ENCODE assay signal across 10 cellular contexts in genomic region chr9:129337287-129338140, GRCh38.
DNase-seq lines count a peak whose midpoint lies in the region; ATAC-seq, FAIRE-seq and TF ChIP-seq lines count a peak whose summit lies in the region.
"Had no signal": no experiment of that assay in that cellular context is flagged by ENCODE, and none has a peak within 500 bp of the region (broad histone marks: within the 10 kb centered on the region; RNA-seq: fewer than 3 reads in every experiment).

No MANE protein-coding gene starts in this region.

- FAIRE-seq in K562 (lab: Jason Lieb, UNC) (no peak), keratinocyte (lab: Jason Lieb, UNC) (no peak)

- H3K27me3 ChIP-seq in GM23338 (ENCODE audit: insufficient read depth): no peaks in the 10 kb centered on the region
- no peaks in the 10 kb centered on the region for H3K27me3 ChIP-seq in K562 (ENCODE audit: control insufficient read depth in 2 of 2, insufficient read depth in 2 of 2, low read length in 2 of 2)
- no peaks in the 10 kb centered on the region for H3K27me3 ChIP-seq in keratinocyte (ENCODE audit: control insufficient read depth, extremely low read depth, insufficient read depth, low read length)

- TF ChIP-seq EP300 in K562 (IDR thresholded peaks at IDR 0.05; ENCODE audit: low read length): no peak

- peaks cover 39% of the 10 kb centered on the region for H3K4me1 ChIP-seq in GM23338 (ENCODE audit: insufficient read depth)
- H3K4me1 ChIP-seq in K562 (replicated peaks in 1 of 2; ENCODE audit: control insufficient read depth in 2 of 2, insufficient read depth in 2 of 2, low read length in 2 of 2): peaks cover 14 to 45% of the 10 kb centered on the region in 2 experiments
- H3K4me1 ChIP-seq in keratinocyte (ENCODE audit: control insufficient read depth, extremely low read depth, insufficient read depth, low read length): peaks cover 41% of the 10 kb centered on the region

- H3K4me1 Mint-ChIP-seq in GM23338: peaks cover 30% of the 10 kb centered on the region
- H3K4me1 Mint-ChIP-seq in stimulated activated naive B cell treated with anti-CD40 and anti-IgM and Interleukin-4, amounts not matched to agents 10 μg/mL and 1 μg/mL and 100 μg/mL, for 72 hours: peaks cover 8 to 22% of the 10 kb centered on the region in 2 donors
- H3K4me1 Mint-ChIP-seq in activated CD4-positive, alpha-beta T cell treated with anti-CD3 and anti-CD28 coated beads, Interleukin-2, amount 10 ng/mL, durations not matched to agents 7 days and 5 days: peaks cover 25% of the 10 kb centered on the region

- no peak overlapping the region; the same call in 1 of the 2 replicates for H2AFZ ChIP-seq in GM23338
- H2AFZ ChIP-seq in K562 (ENCODE audit: low read depth, low read length): peak overlapping the region; percentile 62
- no peak overlapping the region for H2AFZ ChIP-seq in keratinocyte (ENCODE audit: control insufficient read depth, low read length)

- no peaks in the 10 kb centered on the region for H3K36me3 Mint-ChIP-seq in GM23338 (ENCODE audit: low read depth)
- H3K36me3 Mint-ChIP-seq in stimulated activated naive B cell treated with anti-CD40 and anti-IgM and Interleukin-4, amounts not matched to agents 10 μg/mL and 1 μg/mL and 100 μg/mL, for 72 hours: peaks cover 0 to 3% of the 10 kb centered on the region in 2 donors
- H3K36me3 Mint-ChIP-seq in activated CD4-positive, alpha-beta T cell treated with anti-CD3 and anti-CD28 coated beads, Interleukin-2, amount 10 ng/mL, durations not matched to agents 7 days and 5 days (ENCODE audit: low read depth): no peaks in the 10 kb centered on the region

- H3K27ac ChIP-seq in GM23338 (ENCODE audit: low read depth) (0 out of 2 replicates have a peak overlapping the region, but pooled peaks have one; percentile 79), K562 (ENCODE audit: extremely low read depth, low read depth, low read length) (no peak overlapping the region), keratinocyte (ENCODE audit: control insufficient read depth, insufficient read depth, low read length) (peak overlapping the region; percentile 20)

- dilution Hi-C loops in keratinocyte (cut with MboI; ENCODE audit: extremely low pct_ligation_motif_present, low sequenced_read_pairs): no loop called here

- no peak for DNase-seq in GM23338 (ENCODE audit: low spot score)
- no peak for DNase-seq in K562 (ENCODE audit: extremely low read depth in 1 of 4, low spot score in 3 of 4)
- no peak for DNase-seq in keratinocyte (ENCODE audit: low read depth, low spot score)
- no peak for DNase-seq in stimulated activated naive B cell treated with anti-CD40 and anti-IgM and Interleukin-4, amounts not matched to agents 10 μg/mL and 1 μg/mL and 100 μg/mL, for 72 hours
- no peak for DNase-seq in stimulated activated CD4-positive, alpha-beta T cell treated with anti-CD3 and anti-CD28 coated beads, Interleukin-12 subunit alpha, Interleukin-12 subunit beta, amount 100 ng/mL, for 4 hours
- no peak for DNase-seq in stimulated activated CD4-positive, alpha-beta T cell treated with anti-CD3 and anti-CD28 coated beads, Interleukin-4, amount 100 ng/mL, for 4 hours
- no peak for DNase-seq in activated CD4-positive, alpha-beta T cell treated with anti-CD3 and anti-CD28 coated beads, Interleukin-2, amount 10 ng/mL, durations not matched to agents 7 days and 5 days
- DNase-seq: NCI-H2171 treated with DMSO at 0.1 percent for 48 hours, SW 1271 had no signal

- H3K9me1 ChIP-seq in K562 (ENCODE audit: control insufficient read depth, insufficient read depth, low read length) (no peaks in the 10 kb centered on the region), keratinocyte (ENCODE audit: control insufficient read depth, extremely low read depth, insufficient read depth, low read length) (peaks cover 3% of the 10 kb centered on the region)

- CTCF ChIA-PET in K562 (lab: Yijun Ruan, JAX; ENCODE audit: low intra/inter-chr PET ratio): no interaction called here
- CTCF ChIA-PET in activated CD4-positive, alpha-beta T cell treated with anti-CD3 and anti-CD28 coated beads, Interleukin-2, amount 10 ng/mL, durations not matched to agents 7 days and 5 days (lab: Charles Lee): no interaction called here

- intact Hi-C loops in K562 (cut with micrococcal nuclease): no loop called here

- peaks cover 12% of the 10 kb centered on the region for H3K27me3 Mint-ChIP-seq in GM23338 (ENCODE audit: insufficient read depth, low read depth, poor library complexity)
- peaks cover 22 to 36% of the 10 kb centered on the region in 2 donors for H3K27me3 Mint-ChIP-seq in stimulated activated naive B cell treated with anti-CD40 and anti-IgM and Interleukin-4, amounts not matched to agents 10 μg/mL and 1 μg/mL and 100 μg/mL, for 72 hours
- H3K27me3 Mint-ChIP-seq in activated CD4-positive, alpha-beta T cell treated with anti-CD3 and anti-CD28 coated beads, Interleukin-2, amount 10 ng/mL, durations not matched to agents 7 days and 5 days: peaks cover 12% of the 10 kb centered on the region

- peak overlapping the region; percentile 86 for H3K4me2 ChIP-seq in GM23338
- no peak overlapping the region for H3K4me2 ChIP-seq in K562 (ENCODE audit: insufficient read depth, low read length)
- H3K4me2 ChIP-seq in keratinocyte (ENCODE audit: control insufficient read depth, extremely low read depth, insufficient read depth, low read depth, low read length): peak overlapping the region; percentile 94

- H3K9me2 ChIP-seq in GM23338 (ENCODE audit: insufficient read depth): no peaks in the 10 kb centered on the region

- TF ChIP-seq CTCF in GM23338 (conservative IDR thresholded peaks at IDR 0.05; ENCODE audit: low read depth in 2 of 2) (no peak), K562 (IDR thresholded peaks at IDR 0.05 in 2 of 3, conservative IDR thresholded peaks at IDR 0.05 in 1 of 3; ENCODE audit: insufficient read depth in 2 of 3, low read depth in 1 of 3, low read length in 3 of 3) (no peak), keratinocyte (optimal IDR thresholded peaks at IDR 0.05 in 1 of 3, IDR thresholded peaks at IDR 0.05 in 1 of 3, conservative IDR thresholded peaks at IDR 0.05 in 1 of 3; ENCODE audit: extremely low read depth in 1 of 3, insufficient read depth in 2 of 3, low read length in 3 of 3) (no peak)

- no peaks in the 10 kb centered on the region for H4K20me1 ChIP-seq in GM23338 (replicated peaks; ENCODE audit: insufficient read depth)
- H4K20me1 ChIP-seq in K562 (replicated peaks; ENCODE audit: control insufficient read depth, insufficient read depth, low read length): no peaks in the 10 kb centered on the region
- H4K20me1 ChIP-seq in keratinocyte (ENCODE audit: control insufficient read depth, extremely low read depth, insufficient read depth, low read length): no peaks in the 10 kb centered on the region

- TF ChIP-seq POLR2A in K562 (conservative IDR thresholded peaks at IDR 0.05): no peak

- H3K27ac Mint-ChIP-seq in GM23338: 0 out of 2 replicates have a peak overlapping the region, but pooled peaks have one; percentile 42
- H3K27ac Mint-ChIP-seq in stimulated activated naive B cell treated with anti-CD40 and anti-IgM and Interleukin-4, amounts not matched to agents 10 μg/mL and 1 μg/mL and 100 μg/mL, for 72 hours: peak overlapping the region; percentile 28
- H3K27ac Mint-ChIP-seq in activated CD4-positive, alpha-beta T cell treated with anti-CD3 and anti-CD28 coated beads, Interleukin-2, amount 10 ng/mL, durations not matched to agents 7 days and 5 days: no peak overlapping the region

- no TSS peak for BruUV-seq in K562 (replicated peaks; lab: Mats Ljungman, UMichigan)

- H3K79me2 ChIP-seq in GM23338 (replicated peaks; ENCODE audit: insufficient read depth) (no peaks in the 10 kb centered on the region), K562 (ENCODE audit: control insufficient read depth, insufficient read depth, low read length) (no peaks in the 10 kb centered on the region), keratinocyte (ENCODE audit: control insufficient read depth, insufficient read depth, low read length) (peaks cover 29% of the 10 kb centered on the region)

- H3K9me3 ChIP-seq in K562 (replicated peaks; ENCODE audit: control insufficient read depth, insufficient read depth, low read depth, low read length) (no peaks in the 10 kb centered on the region), keratinocyte (ENCODE audit: control insufficient read depth, low read depth, low read length) (no peaks in the 10 kb centered on the region)

- in situ Hi-C loops in K562 (cut with MboI): loop anchor here (25.0 kb wide), 1 partner anchor 275 kb away; the partner anchor contains the start of gene C9orf50

- no peak for TF ChIP-seq RAD21 in K562 (CRISPR knock-in tag; conservative IDR thresholded peaks at IDR 0.05 in 1 of 2, IDR thresholded peaks at IDR 0.05 in 1 of 2)

- H3K4me3 Mint-ChIP-seq in GM23338: peak overlapping the region; percentile 43
- peak overlapping the region in 1 of 2 donors; percentile 70 for H3K4me3 Mint-ChIP-seq in stimulated activated naive B cell treated with anti-CD40 and anti-IgM and Interleukin-4, amounts not matched to agents 10 μg/mL and 1 μg/mL and 100 μg/mL, for 72 hours
- no peak overlapping the region for H3K4me3 Mint-ChIP-seq in activated CD4-positive, alpha-beta T cell treated with anti-CD3 and anti-CD28 coated beads, Interleukin-2, amount 10 ng/mL, durations not matched to agents 7 days and 5 days

- no peaks in the 10 kb centered on the region for H3K9me3 Mint-ChIP-seq in GM23338
- no peaks in the 10 kb centered on the region for H3K9me3 Mint-ChIP-seq in stimulated activated naive B cell treated with anti-CD40 and anti-IgM and Interleukin-4, amounts not matched to agents 10 μg/mL and 1 μg/mL and 100 μg/mL, for 72 hours
- no peaks in the 10 kb centered on the region for H3K9me3 Mint-ChIP-seq in activated CD4-positive, alpha-beta T cell treated with anti-CD3 and anti-CD28 coated beads, Interleukin-2, amount 10 ng/mL, durations not matched to agents 7 days and 5 days

- H3K36me3 ChIP-seq in GM23338 (ENCODE audit: insufficient read depth): no peaks in the 10 kb centered on the region
- H3K36me3 ChIP-seq in K562 (ENCODE audit: control insufficient read depth, insufficient read depth, low read length): no peaks in the 10 kb centered on the region
- peaks cover 21 to 26% of the 10 kb centered on the region in 2 experiments for H3K36me3 ChIP-seq in keratinocyte (ENCODE audit: control insufficient read depth in 2 of 2, extremely low read depth in 1 of 2, insufficient read depth in 2 of 2, low read length in 2 of 2)

- 73% methylated on average over 28 of the region's 32 CpGs for WGBS in K562 (ENCODE audit: insufficient coverage, low coverage, missing lambda C conversion rate)

- POLR2A ChIA-PET in K562 (lab: Yijun Ruan, JAX): interaction anchor here (0.7 kb wide), 1 partner anchor 159 kb away, joined by 3 read pairs; no protein-coding TSS in a partner anchor
- POLR2A ChIA-PET in activated CD4-positive, alpha-beta T cell treated with anti-CD3 and anti-CD28 coated beads, Interleukin-2, amount 10 ng/mL, durations not matched to agents 7 days and 5 days (lab: Charles Lee): no interaction called here

- no peak for ATAC-seq in GM23338
- no peak for ATAC-seq in K562
- ATAC-seq in stimulated activated naive B cell treated with anti-CD40 and anti-IgM and Interleukin-4, amounts not matched to agents 10 μg/mL and 1 μg/mL and 100 μg/mL, for 72 hours (replicated peaks): no peak
- no peak for ATAC-seq in HG03095 (IDR thresholded peaks at IDR 0.05; ENCODE audit: unreplicated experiment)

- peaks cover 43% of the 10 kb centered on the region for H3F3A ChIP-seq in GM23338 (replicated peaks; ENCODE audit: low read depth)

- peak overlapping the region; percentile 48 for H3K4me3 ChIP-seq in GM23338
- no peak overlapping the region for H3K4me3 ChIP-seq in K562
- H3K4me3 ChIP-seq in keratinocyte (ENCODE audit: control insufficient read depth in 2 of 3, extremely low read depth in 1 of 3, insufficient read depth in 2 of 3, low read depth in 1 of 3, low read length in 3 of 3): peak overlapping the region; percentile 26 to 62 (median 62)

- H3K9ac ChIP-seq in K562 (ENCODE audit: insufficient read depth in 1 of 2, low read depth in 2 of 2, low read length in 2 of 2) (peak overlapping the region in 1 of 2 experiments; percentile 85; a peak in 1 of 4 replicates), keratinocyte (ENCODE audit: control insufficient read depth, extremely low read depth, insufficient read depth, low read length) (peak overlapping the region; percentile 64)
